Comparison of ENCODE assay signal across 12 cellular contexts in genomic region chrX:118872102-118872566, GRCh38. TPM values are rescaled to one million over a fixed set of nuclear protein-coding genes. Genes with fewer than 3 reads are reported as not detected.
DNase-seq lines count a peak whose midpoint lies in the region; ATAC-seq and TF ChIP-seq lines count a peak whose summit lies in the region.
"Had no signal": no experiment of that assay in that cellular context is flagged by ENCODE, and none has a peak within 500 bp of the region (broad histone marks: within the 10 kb centered on the region; RNA-seq: fewer than 3 reads in every experiment).

No MANE protein-coding gene starts in this region.

- DNase-seq in GM03348 (ENCODE audit: low spot score) (peak; percentile 2), body of pancreas (peak; percentile 44 to 73 (median 60)), left ventricle myocardium superior (no peak), sigmoid colon (peak; percentile 70), HK-2 (ENCODE audit: unreplicated experiment) (no peak), GOT3 (lab: John Stamatoyannopoulos, UW) (no peak), activated gamma-delta T cell treated with Interleukin-2 at 50 U/mL for 16 hours (no peak), GM10266 (ENCODE audit: extremely low spot score) (no peak)
- DNase-seq: COR-L47; stimulated activated CD4-positive, alpha-beta T cell treated with anti-CD3 and anti-CD28 coated beads, Interleukin-4, amount 100 ng/mL, for 24 hours had no signal

- ATAC-seq in body of pancreas (peak; percentile 98), left ventricle myocardium superior (peak; percentile 94)
- ATAC-seq: K562 had no signal

- H3K27me3 ChIP-seq in body of pancreas: no peaks in the 10 kb centered on the region
- no peaks in the 10 kb centered on the region for H3K27me3 ChIP-seq in sigmoid colon

- intact Hi-C loops in body of pancreas (cut with DNase I) (no loop called here), left ventricle myocardium superior (cut with micrococcal nuclease) (no loop called here), sigmoid colon (cut with DNase I) (no loop called here)

- H3K4me3 ChIP-seq in body of pancreas (no peak overlapping the region), sigmoid colon (no peak overlapping the region)
- H3K4me3 ChIP-seq: K562 had no signal

- TF ChIP-seq CTCF in body of pancreas (IDR thresholded peaks at IDR 0.05) (no peak), sigmoid colon (IDR thresholded peaks at IDR 0.05) (no peak), GM10266 (IDR thresholded peaks at IDR 0.05; ENCODE audit: control insufficient read depth, insufficient read depth, low read depth, missing control alignments) (no peak)

- 2 to 8% methylated on average over 4 of the region's 4 CpGs for WGBS in body of pancreas, 2 donors
- 9 to 50% methylated on average over 4 of the region's 4 CpGs for WGBS in sigmoid colon, 2 donors

- H3K9me3 ChIP-seq in body of pancreas (no peaks in the 10 kb centered on the region), sigmoid colon (no peaks in the 10 kb centered on the region)

- peak in 1 of 4 donors; percentile 3 for TF ChIP-seq EP300 in sigmoid colon (IDR thresholded peaks at IDR 0.05)

- H3K36me3 ChIP-seq in body of pancreas (replicated peaks in 1 of 2; ENCODE audit: insufficient read depth in 1 of 2, low read depth in 2 of 2) (no peaks in the 10 kb centered on the region), sigmoid colon (no peaks in the 10 kb centered on the region)

- peaks cover 18% of the 10 kb centered on the region for H3K4me1 ChIP-seq in body of pancreas
- H3K4me1 ChIP-seq in sigmoid colon: peaks cover 0 to 25% (median 20%) of the 10 kb centered on the region in 4 donors

- TF ChIP-seq POLR2A in body of pancreas (IDR thresholded peaks at IDR 0.05): no peak
- TF ChIP-seq POLR2A in sigmoid colon (IDR thresholded peaks at IDR 0.05): no peak

- H3K27ac ChIP-seq in body of pancreas: peak overlapping the region; percentile 55 to 81 (median 68)
- peak overlapping the region; percentile 47 to 76 (median 70) for H3K27ac ChIP-seq in sigmoid colon

RNA-seq across cellular contexts. Expression of gene ZCCHC12, which starts 48.5 kb away (rescaled TPM):
- total RNA-seq in body of pancreas (under 1 TPM in 1 of 2 donors, not detected in 1; 0.52 TPM), left ventricle myocardium superior (not detected), sigmoid colon (1 to 10 TPM; 1.2 to 3.2 (median 2.2) TPM)
- polyA plus RNA-seq in sigmoid colon: 1 to 10 TPM in 1 of 3 donors, not detected in 2; 1.4 TPM
- total RNA-seq: natural killer cell treated with Interleukin-12 subunit alpha and Interleukin-12 subunit beta and Interleukin-15 and Interleukin-18, amount 100 ng/mL, for 72 hours had no signal

Comparison
In these comparisons a context has a peak if more than half of its experiments do, and no peak if none do; other contexts are left out.
1. DNase-seq: peak in GM03348 (single experiment), body of pancreas (4 of 4) and sigmoid colon (single experiment); none in left ventricle myocardium superior (single experiment), HK-2 (single experiment), GOT3 (single experiment), activated gamma-delta T cell treated with Interleukin-2 at 50 U/mL for 16 hours (single experiment) and GM10266 (single experiment).